ENCODE assay signal across 8 cellular contexts in the genomic region with DNA sequence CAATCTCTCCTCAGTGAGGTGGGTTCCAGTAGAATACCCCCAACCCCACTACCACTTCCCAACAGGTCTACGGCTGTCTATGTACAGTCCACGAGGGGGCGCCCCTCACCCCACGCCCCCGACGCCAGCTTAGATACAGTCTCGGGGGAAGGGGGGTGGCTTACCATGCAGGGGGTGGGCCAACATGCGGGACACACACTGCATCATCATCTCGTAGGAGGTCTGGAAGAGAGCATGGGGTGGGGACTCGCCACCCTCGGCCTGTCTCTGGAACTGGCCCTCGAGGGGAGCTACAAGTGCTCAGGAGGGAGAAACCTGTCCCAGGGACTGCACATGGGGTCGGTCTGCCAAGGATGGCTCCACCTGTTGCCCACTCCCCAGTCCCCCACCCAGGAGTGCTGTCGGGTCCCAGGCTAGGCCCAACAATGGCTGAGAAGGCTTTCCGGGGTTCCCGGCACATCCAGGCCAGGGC. TPM values are rescaled to one million over a fixed set of nuclear protein-coding genes. Genes with fewer than 3 reads are reported as not detected.
DNase-seq lines count a peak whose midpoint lies in the region; ATAC-seq and TF ChIP-seq lines count a peak whose summit lies in the region.

No MANE protein-coding gene starts in this region.

- no peak overlapping the region for H3K27ac Mint-ChIP-seq in neural progenitor cell

- H3K9me3 ChIP-seq in IMR-90 (ENCODE audit: control insufficient read depth, insufficient read depth, low read length), result no peaks in the 10 kb centered on the region
- H3K9me3 ChIP-seq in neural progenitor cell (ENCODE audit: low read depth), result no peaks in the 10 kb centered on the region

- peaks cover 4% of the 10 kb centered on the region; the same call in 1 of the 2 replicates for H3K9me1 ChIP-seq in IMR-90 (ENCODE audit: insufficient read depth, low read length)

- H2BK120ac ChIP-seq in IMR-90 (ENCODE audit: low read depth, low read length), result no peak overlapping the region

- no peak overlapping the region for H3K4me3 Mint-ChIP-seq in neural progenitor cell

- H3K27me3 Mint-ChIP-seq in neural progenitor cell (ENCODE audit: insufficient read depth, low read depth), result no peaks in the 10 kb centered on the region

- intact Hi-C loops in IMR-90 (cut with micrococcal nuclease), result no loop called here

- H4K91ac ChIP-seq in IMR-90 (ENCODE audit: insufficient read depth, low read depth, low read length), result no peak overlapping the region

- TF ChIP-seq CTCF in IMR-90 (conservative IDR thresholded peaks at IDR 0.05; ENCODE audit: low read depth, low read length) (peak; percentile 28; the same call in 1 of the 2 replicates), coronary artery (IDR thresholded peaks at IDR 0.05) (peak; percentile 34), neural progenitor cell (IDR thresholded peaks at IDR 0.05) (peak; percentile 63)

- peak; percentile 23; the same call in 1 of the 2 replicates for TF ChIP-seq RAD21 in IMR-90 (IDR thresholded peaks at IDR 0.05; ENCODE audit: low read length)

- CTCF ChIA-PET in IMR-90 (lab: Yijun Ruan, JAX), result no interaction called here

- H3K56ac ChIP-seq in IMR-90 (ENCODE audit: extremely low read depth, insufficient read depth, low read length), result no peak overlapping the region

- POLR2A ChIA-PET in IMR-90 (lab: Charles Lee; ENCODE audit: unreplicated experiment), result no interaction called here

- H4K20me1 ChIP-seq in IMR-90 (ENCODE audit: insufficient read depth, low read length), result peaks cover 67% of the 10 kb centered on the region
- peaks cover 44% of the 10 kb centered on the region for H4K20me1 ChIP-seq in neural progenitor cell (ENCODE audit: low read depth)

- no peak overlapping the region for H4K8ac ChIP-seq in IMR-90 (ENCODE audit: low read depth in 2 of 2, low read length in 2 of 2)

- H3K18ac ChIP-seq in IMR-90 (ENCODE audit: low read depth, low read length), result no peak overlapping the region

- H3K79me1 ChIP-seq in IMR-90 (ENCODE audit: low read depth in 1 of 2, low read length in 2 of 2), result peaks cover 53 to 80% of the 10 kb centered on the region in 2 experiments

- no peak overlapping the region for H2AK9ac ChIP-seq in IMR-90 (replicated peaks; ENCODE audit: low read depth, low read length, poor library complexity)

- H2BK20ac ChIP-seq in IMR-90 (ENCODE audit: low read depth, low read length), result no peak overlapping the region

- H3K14ac ChIP-seq in IMR-90 (replicated peaks; ENCODE audit: low read depth, low read length), result no peak overlapping the region

- H2BK15ac ChIP-seq in IMR-90 (ENCODE audit: low read depth, low read length), result no peak overlapping the region

- peaks cover 42% of the 10 kb centered on the region for H3K79me2 ChIP-seq in neural progenitor cell (ENCODE audit: low read depth)

- no peak overlapping the region for H2AK5ac ChIP-seq in IMR-90 (ENCODE audit: low read depth, low read length)

- peaks cover 17% of the 10 kb centered on the region for H3K36me3 Mint-ChIP-seq in neural progenitor cell

- no peak overlapping the region for H2BK5ac ChIP-seq in IMR-90 (ENCODE audit: low read depth, low read length, poor library complexity, severe bottlenecking)

- 100% methylated on average over 3 of the region's 16 CpGs; no CpG with 5 or more reads in 1 of the 2 experiments for WGBS in IMR-90 (ENCODE audit: extremely low coverage in 2 of 2, insufficient read length in 1 of 2), 2 experiments

- H3K27me3 ChIP-seq in IMR-90 (ENCODE audit: control insufficient read depth, insufficient read depth, low read length) (no peaks in the 10 kb centered on the region), neural progenitor cell (no peaks in the 10 kb centered on the region)

- H3K4me2 ChIP-seq in IMR-90 (ENCODE audit: low read depth, low read length), result no peak overlapping the region
- H3K4me2 ChIP-seq in neural progenitor cell, result no peak overlapping the region

- H4K5ac ChIP-seq in IMR-90 (ENCODE audit: low read depth, low read length), result no peak overlapping the region

- H3K36me3 ChIP-seq in IMR-90 (ENCODE audit: control insufficient read depth, insufficient read depth, low read length), result peaks cover 69% of the 10 kb centered on the region
- no peaks in the 10 kb centered on the region for H3K36me3 ChIP-seq in neural progenitor cell

- in situ Hi-C loops in IMR-90 (cut with MboI; ENCODE audit: low sequenced_read_pairs), result no loop called here

- ATAC-seq in IMR-90 (ENCODE audit: low read depth), result no peak
- ATAC-seq in HG02588 (IDR thresholded peaks at IDR 0.05; ENCODE audit: unreplicated experiment), result no peak
- no peak for ATAC-seq in HG02973 (IDR thresholded peaks at IDR 0.05; ENCODE audit: unreplicated experiment)
- no peak for ATAC-seq in GM21528 (IDR thresholded peaks at IDR 0.05; ENCODE audit: low FRiP score, unreplicated experiment)

- H3K9ac ChIP-seq in IMR-90 (ENCODE audit: low read depth, low read length) (no peak overlapping the region), neural progenitor cell (no peak overlapping the region)

- no peak overlapping the region for H3K4ac ChIP-seq in IMR-90 (ENCODE audit: low read depth, low read length)

- H2AFZ ChIP-seq in IMR-90 (replicated peaks; ENCODE audit: low read length, poor library complexity), result no peak overlapping the region
- H2AFZ ChIP-seq in neural progenitor cell (replicated peaks), result no peak overlapping the region

- H3K27ac ChIP-seq in IMR-90 (ENCODE audit: insufficient read depth, low read length) (no peak overlapping the region), coronary artery (no peak overlapping the region), neural progenitor cell (no peak overlapping the region)

- H3K4me1 ChIP-seq in IMR-90 (ENCODE audit: control insufficient read depth, insufficient read depth, low read length) (peaks cover 6% of the 10 kb centered on the region; the same call in 1 of the 2 replicates), neural progenitor cell (peaks cover 10% of the 10 kb centered on the region)

- H3F3A ChIP-seq in neural progenitor cell (ENCODE audit: low read depth), result no peaks in the 10 kb centered on the region

- DNase-seq in COLO668 (lab: John Stamatoyannopoulos, UW; ENCODE audit: unreplicated experiment) (peak; percentile 9), IMR-90 (no peak), coronary artery (ENCODE audit: low spot score) (no peak), neural progenitor cell (ENCODE audit: low spot score) (peak; percentile 52), amniotic stem cell (lab: John Stamatoyannopoulos, UW) (no peak)

- TF ChIP-seq POLR2A in IMR-90 (IDR thresholded peaks at IDR 0.05; ENCODE audit: low read depth, low read length), result no peak

- dilution Hi-C loops in IMR-90 (cut with HindIII; ENCODE audit: low sequenced_read_pairs, unreplicated experiment), result no loop called here

- no TSS peak for BruUV-seq in IMR-90 (replicated peaks; lab: Mats Ljungman, UMichigan)

- no peak overlapping the region for H3K23ac ChIP-seq in IMR-90 (ENCODE audit: low read depth, low read length)

- H3K4me1 Mint-ChIP-seq in neural progenitor cell, result peaks cover 15% of the 10 kb centered on the region

- H3K9me3 Mint-ChIP-seq in neural progenitor cell, result no peaks in the 10 kb centered on the region

- H3K4me3 ChIP-seq in IMR-90 (ENCODE audit: insufficient read depth, low read depth, low read length), result no peak overlapping the region
- no peak overlapping the region for H3K4me3 ChIP-seq in coronary artery
- no peak overlapping the region for H3K4me3 ChIP-seq in neural progenitor cell

TF ChIP-seq in IMR-90, 13 proteins besides CTCF, POLR2A, EP300 and RAD21:
- no peak for TF ChIP-seq CEBPB (IDR thresholded peaks at IDR 0.05; ENCODE audit: low read depth, low read length)
- TF ChIP-seq SMC3 (IDR thresholded peaks at IDR 0.05; ENCODE audit: low read depth, low read length), result peak; percentile 23; the same call in 1 of the 2 replicates
- no peak for TF ChIP-seq RCOR1 (IDR thresholded peaks at IDR 0.05; ENCODE audit: insufficient replicate concordance, low read length)
- no peak for TF ChIP-seq NFE2L2 (IDR thresholded peaks at IDR 0.05; ENCODE audit: low read depth, low read length)
- no peak for TF ChIP-seq MXI1 (IDR thresholded peaks at IDR 0.05; ENCODE audit: borderline replicate concordance, low read depth, low read length)
- TF ChIP-seq, protein P1, sequence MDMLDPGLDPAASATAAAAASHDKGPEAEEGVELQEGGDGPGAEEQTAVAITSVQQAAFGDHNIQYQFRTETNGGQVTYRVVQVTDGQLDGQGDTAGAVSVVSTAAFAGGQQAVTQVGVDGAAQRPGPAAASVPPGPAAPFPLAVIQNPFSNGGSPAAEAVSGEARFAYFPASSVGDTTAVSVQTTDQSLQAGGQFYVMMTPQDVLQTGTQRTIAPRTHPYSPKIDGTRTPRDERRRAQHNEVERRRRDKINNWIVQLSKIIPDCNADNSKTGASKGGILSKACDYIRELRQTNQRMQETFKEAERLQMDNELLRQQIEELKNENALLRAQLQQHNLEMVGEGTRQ (IDR thresholded peaks at IDR 0.05; ENCODE audit: low read depth, low read length), result no peak
- TF ChIP-seq BHLHE40 (IDR thresholded peaks at IDR 0.05; ENCODE audit: low read depth, low read length), result no peak
TF ChIP-seq in IMR-90: peak in this region for 1.

RNA-seq across cellular contexts. Expression of a gene that starts 8.5 kb away (rescaled TPM):
- total RNA-seq in IMR-90 (2012; rRNA removed), result 249 and 263 TPM in 2 replicates
- polyA plus RNA-seq in IMR-90 (2012; rRNA removed), result 210 and 215 TPM in 2 replicates
- polyA plus RNA-seq in IMR-90 (2012; cell fraction: cytosol; rRNA removed), result 227 and 248 TPM in 2 replicates
- 253 and 276 TPM in 2 replicates for polyA plus RNA-seq in IMR-90 (2012; cell fraction: nucleus; rRNA removed; ENCODE audit: low replicate concordance)
- 144 and 250 TPM in 2 replicates for total RNA-seq in neural progenitor cell (ENCODE audit: low replicate concordance)

RNA-seq across cellular contexts. Expression of a gene that starts 23.0 kb away (rescaled TPM):
- total RNA-seq in IMR-90 (2012; rRNA removed) (under 0.01 TPM in 1 of 2 replicates, not detected in the other), neural progenitor cell (ENCODE audit: low replicate concordance) (0.06 TPM in 1 of 2 replicates, not detected in the other)
- 0.20 and 0.21 TPM in 2 replicates for polyA plus RNA-seq in IMR-90 (2012; rRNA removed)
- polyA plus RNA-seq in IMR-90 (2012; cell fraction: cytosol; rRNA removed), result 0.13 and 0.53 TPM in 2 replicates
- 0.28 and 0.29 TPM in 2 replicates for polyA plus RNA-seq in IMR-90 (2012; cell fraction: nucleus; rRNA removed; ENCODE audit: low replicate concordance)

RNA-seq across cellular contexts. Expression of a gene that starts 27.9 kb away (rescaled TPM):
- not detected in 2 replicates for total RNA-seq in IMR-90 (2012; rRNA removed)
- polyA plus RNA-seq in IMR-90 (2012; rRNA removed), result 0.07 TPM in 1 of 2 replicates, not detected in the other
- not detected in 2 replicates for polyA plus RNA-seq in IMR-90 (2012; cell fraction: cytosol; rRNA removed)
- 0.08 and 0.11 TPM in 2 replicates for polyA plus RNA-seq in IMR-90 (2012; cell fraction: nucleus; rRNA removed; ENCODE audit: low replicate concordance)
- 0.06 and 0.12 TPM in 2 replicates for total RNA-seq in neural progenitor cell (ENCODE audit: low replicate concordance)

Comparison
In these comparisons a context has a peak if more than half of its experiments do, and no peak if none do; other contexts are left out.
1. DNase-seq: peak in COLO668 (single experiment) and neural progenitor cell (single experiment); none in IMR-90 (single experiment), coronary artery (single experiment) and amniotic stem cell (single experiment).
2. Peak in every context shown above with its lines, with median percentiles within 50 percentile points of each other: CTCF ChIP-seq.